ENCODE assay signal across 19 cellular contexts in genomic region chr16:89450537-89450936, GRCh38. TPM values are rescaled to one million over a fixed set of nuclear protein-coding genes. Genes with fewer than 3 reads are reported as not detected.
DNase-seq lines count a peak whose midpoint lies in the region; ATAC-seq and TF ChIP-seq lines count a peak whose summit lies in the region.
"Had no signal": no experiment of that assay in that cellular context is flagged by ENCODE, and none has a peak within 500 bp of the region (broad histone marks: within the 10 kb centered on the region; RNA-seq: fewer than 3 reads in every experiment).

No MANE protein-coding gene starts in this region.

- H3K4me2 ChIP-seq in KMS-11 (peak overlapping the region; percentile 91), smooth muscle cell (no peak overlapping the region)

- H3K9me3 Mint-ChIP-seq in activated CD8-positive, alpha-beta memory T cell treated with anti-CD3 and anti-CD28 coated beads, Interleukin-2, amount 10 ng/mL, durations not matched to agents 7 days and 5 days (ENCODE audit: low read depth), result no peaks in the 10 kb centered on the region
- H3K9me3 Mint-ChIP-seq: activated naive CD8-positive, alpha-beta T cell treated with anti-CD3 and anti-CD28 coated beads, Interleukin-2, amount 10 ng/mL, durations not matched to agents 7 days and 5 days; stimulated activated naive CD8-positive, alpha-beta T cell treated with anti-CD3 and anti-CD28 coated beads, Interleukin-15, amount 100 ng/mL, for 72 hours had no signal

- H3K4me3 ChIP-seq in KMS-11 (IDR thresholded peaks at IDR 0.05; ENCODE audit: insufficient read depth, low read depth, low read length) (no peak overlapping the region), smooth muscle cell (no peak overlapping the region), suprapubic skin (no peak overlapping the region)
- H3K4me3 ChIP-seq: colonic mucosa, upper lobe of left lung had no signal

- no peak overlapping the region for H3K9ac ChIP-seq in KMS-11
- H3K9ac ChIP-seq in smooth muscle cell (ENCODE audit: low read depth), result no peak overlapping the region

- H3K27ac Mint-ChIP-seq in activated CD8-positive, alpha-beta memory T cell treated with anti-CD3 and anti-CD28 coated beads, Interleukin-2, amount 10 ng/mL, durations not matched to agents 7 days and 5 days, result peak overlapping the region; percentile 21
- H3K27ac Mint-ChIP-seq: stimulated activated naive CD8-positive, alpha-beta T cell treated with anti-CD3 and anti-CD28 coated beads, Interleukin-15, amount 100 ng/mL, for 72 hours had no signal

- H3K9me3 ChIP-seq in smooth muscle cell (replicated peaks; ENCODE audit: low read depth) (no peaks in the 10 kb centered on the region), suprapubic skin (no peaks in the 10 kb centered on the region)
- H3K9me3 ChIP-seq: colonic mucosa, upper lobe of left lung had no signal

- no peak overlapping the region for H3K4me3 Mint-ChIP-seq in activated CD8-positive, alpha-beta memory T cell treated with anti-CD3 and anti-CD28 coated beads, Interleukin-2, amount 10 ng/mL, durations not matched to agents 7 days and 5 days
- H3K4me3 Mint-ChIP-seq: brain had no signal

- DNase-seq in activated CD8-positive, alpha-beta memory T cell treated with anti-CD3 and anti-CD28 coated beads, Interleukin-2, amount 10 ng/mL, durations not matched to agents 7 days and 5 days, result no peak
- DNase-seq in activated CD8-positive, alpha-beta memory T cell treated with anti-CD3 and anti-CD28 coated beads, Interleukin-2, amount 50 U/mL, for 4 hours, result no peak
- no peak for DNase-seq in epithelial cell of prostate (ENCODE audit: low read depth, low spot score)
- DNase-seq in smooth muscle cell (lab: John Stamatoyannopoulos, UW; ENCODE audit: unreplicated experiment), result no peak
- DNase-seq in NCI-H2171 treated with DMSO at 0.1 percent for 48 hours (lab: John Stamatoyannopoulos, UW), result no peak
- DNase-seq in AG08395 (ENCODE audit: low spot score), result no peak
- no peak for DNase-seq in suprapubic skin (ENCODE audit: low spot score in 2 of 2)
- DNase-seq: activated CD4-positive, alpha-beta T cell treated with anti-CD3 and anti-CD28 coated beads for 1 hour; activated naive CD8-positive, alpha-beta T cell treated with anti-CD3 and anti-CD28 coated beads, Interleukin-2, amount 10 ng/mL, durations not matched to agents 7 days and 5 days; colonic mucosa; DND-41; hypothalamus; NCI-H1417 treated with DMSO at 0.1 percent for 48 hours; NCI-H526; stimulated activated naive CD8-positive, alpha-beta T cell treated with anti-CD3 and anti-CD28 coated beads, Interleukin-15, amount 100 ng/mL, for 72 hours; upper lobe of left lung had no signal

- TF ChIP-seq EP300 in suprapubic skin (IDR thresholded peaks at IDR 0.05), result no peak

- no peak for ATAC-seq in activated CD8-positive, alpha-beta memory T cell treated with anti-CD3 and anti-CD28 coated beads, Interleukin-2, amount 10 ng/mL, durations not matched to agents 7 days and 5 days
- ATAC-seq: Right ventricle myocardium inferior; stimulated activated naive CD8-positive, alpha-beta T cell treated with anti-CD3 and anti-CD28 coated beads, Interleukin-15, amount 100 ng/mL, for 72 hours had no signal

- H3K27me3 ChIP-seq in KMS-11 (ENCODE audit: insufficient read depth, low read depth) (no peaks in the 10 kb centered on the region), smooth muscle cell (ENCODE audit: low read depth) (no peaks in the 10 kb centered on the region), suprapubic skin (no peaks in the 10 kb centered on the region)
- H3K27me3 ChIP-seq: colonic mucosa, upper lobe of left lung had no signal

- no peaks in the 10 kb centered on the region for H3K36me3 ChIP-seq in KMS-11 (ENCODE audit: insufficient read depth)
- no peaks in the 10 kb centered on the region for H3K36me3 ChIP-seq in smooth muscle cell (ENCODE audit: low read depth)
- H3K36me3 ChIP-seq in suprapubic skin, result no peaks in the 10 kb centered on the region
- H3K36me3 ChIP-seq: colonic mucosa, upper lobe of left lung had no signal

- H3K27ac ChIP-seq in KMS-11 (peak overlapping the region; percentile 81), epithelial cell of prostate (peak overlapping the region; percentile 54), smooth muscle cell (ENCODE audit: low read depth) (peak overlapping the region; percentile 68), suprapubic skin (no peak overlapping the region)
- H3K27ac ChIP-seq: colonic mucosa had no signal

- 90% methylated on average over 5 of the region's 5 CpGs for WGBS in smooth muscle cell (ENCODE audit: low lambda C conversion rate)
- 89% methylated on average over 5 of the region's 5 CpGs for WGBS in suprapubic skin

- no peaks in the 10 kb centered on the region for H3K27me3 Mint-ChIP-seq in activated CD8-positive, alpha-beta memory T cell treated with anti-CD3 and anti-CD28 coated beads, Interleukin-2, amount 10 ng/mL, durations not matched to agents 7 days and 5 days
- H3K27me3 Mint-ChIP-seq: activated naive CD8-positive, alpha-beta T cell treated with anti-CD3 and anti-CD28 coated beads, Interleukin-2, amount 10 ng/mL, durations not matched to agents 7 days and 5 days; brain; stimulated activated naive CD8-positive, alpha-beta T cell treated with anti-CD3 and anti-CD28 coated beads, Interleukin-15, amount 100 ng/mL, for 72 hours had no signal

- H3K4me1 ChIP-seq in KMS-11 (ENCODE audit: low read depth, poor library complexity, severe bottlenecking) (peaks cover 98% of the 10 kb centered on the region), smooth muscle cell (ENCODE audit: low read depth) (peaks cover 8% of the 10 kb centered on the region), suprapubic skin (peaks cover 74% of the 10 kb centered on the region)

- H4K20me1 ChIP-seq in KMS-11 (ENCODE audit: insufficient read depth) (peaks cover 24% of the 10 kb centered on the region), smooth muscle cell (ENCODE audit: low read depth) (peaks cover 96% of the 10 kb centered on the region)

- H2AFZ ChIP-seq in KMS-11 (ENCODE audit: low read depth), result no peak overlapping the region
- H2AFZ ChIP-seq in smooth muscle cell (ENCODE audit: low read depth), result no peak overlapping the region

- CTCF ChIA-PET in activated CD8-positive, alpha-beta memory T cell treated with anti-CD3 and anti-CD28 coated beads, Interleukin-2, amount 10 ng/mL, durations not matched to agents 7 days and 5 days (lab: Charles Lee), result no interaction called here

- no peaks in the 10 kb centered on the region for H3F3A ChIP-seq in smooth muscle cell (ENCODE audit: low read depth)

- no peak for TF ChIP-seq POLR2A in suprapubic skin (IDR thresholded peaks at IDR 0.05)

- H3K79me2 ChIP-seq in KMS-11 (ENCODE audit: insufficient read depth, low read depth) (peaks cover 98% of the 10 kb centered on the region), smooth muscle cell (ENCODE audit: low read depth) (peaks cover 97% of the 10 kb centered on the region)

- TF ChIP-seq CTCF in KMS-11 (conservative IDR thresholded peaks at IDR 0.05; ENCODE audit: low read depth, low read length) (no peak), smooth muscle cell (IDR thresholded peaks at IDR 0.05; ENCODE audit: borderline replicate concordance, insufficient read depth, poor library complexity, severe bottlenecking) (no peak), suprapubic skin (IDR thresholded peaks at IDR 0.05) (no peak)

- peaks cover 5% of the 10 kb centered on the region for H3K36me3 Mint-ChIP-seq in activated CD8-positive, alpha-beta memory T cell treated with anti-CD3 and anti-CD28 coated beads, Interleukin-2, amount 10 ng/mL, durations not matched to agents 7 days and 5 days

- H3K4me1 Mint-ChIP-seq in activated CD8-positive, alpha-beta memory T cell treated with anti-CD3 and anti-CD28 coated beads, Interleukin-2, amount 10 ng/mL, durations not matched to agents 7 days and 5 days, result peaks cover 85% of the 10 kb centered on the region

RNA-seq across cellular contexts. Expression of gene ANKRD11, which starts 39.8 kb away (rescaled TPM):
- total RNA-seq in activated CD8-positive, alpha-beta memory T cell treated with anti-CD3 and anti-CD28 coated beads, Interleukin-2, amount 10 ng/mL, durations not matched to agents 7 days and 5 days, result 100 to 1,000 TPM; 184 to 235 TPM
- total RNA-seq in smooth muscle cell (31.5 and 43.2 TPM in 2 replicates), suprapubic skin (100 to 1,000 TPM in 3 of 4 donors, 10 to 100 TPM in 1; 85.4 to 212 (median 127) TPM)
- polyA plus RNA-seq in smooth muscle cell, result 105 and 118 TPM in 2 replicates

RNA-seq across cellular contexts. Expression of gene SPG7, which starts 57.7 kb away (rescaled TPM):
- 100 to 1,000 TPM in 1 of 2 experiments, 10 to 100 TPM in 1; 92.1 to 110 TPM for total RNA-seq in activated CD8-positive, alpha-beta memory T cell treated with anti-CD3 and anti-CD28 coated beads, Interleukin-2, amount 10 ng/mL, durations not matched to agents 7 days and 5 days
- total RNA-seq in smooth muscle cell, result 49.3 and 94.6 TPM in 2 replicates
- polyA plus RNA-seq in smooth muscle cell, result 61.4 and 75.4 TPM in 2 replicates
- 100 to 1,000 TPM; 131 to 324 (median 144) TPM for total RNA-seq in suprapubic skin
